ENCODE assay signal across 8 cellular contexts in genomic region chr17:32486091-32486700, GRCh38. TPM values are rescaled to one million over a fixed set of nuclear protein-coding genes. Genes with fewer than 3 reads are reported as not detected.
DNase-seq lines count a peak whose midpoint lies in the region; ATAC-seq and TF ChIP-seq lines count a peak whose summit lies in the region.

No MANE protein-coding gene starts in this region.

- 7 to 13% methylated on average over 24 to 28 of the region's 73 CpGs for WGBS in thyroid gland, 2 donors

- no peak overlapping the region for H3K4me3 ChIP-seq in KMS-11 (IDR thresholded peaks at IDR 0.05; ENCODE audit: insufficient read depth, low read depth, low read length)
- H3K4me3 ChIP-seq in thyroid gland (replicated peaks in 1 of 3) = peak overlapping the region; percentile 11 to 36 (median 28)

- TF ChIP-seq CTCF in KMS-11 (conservative IDR thresholded peaks at IDR 0.05; ENCODE audit: low read depth, low read length) (no peak), RWPE1 (conservative IDR thresholded peaks at IDR 0.05; ENCODE audit: low read depth) (no peak), thyroid gland (IDR thresholded peaks at IDR 0.05) (no peak)

- H2AFZ ChIP-seq in KMS-11 (ENCODE audit: low read depth) = peak overlapping the region; percentile 59

- H3K79me2 ChIP-seq in KMS-11 (ENCODE audit: insufficient read depth, low read depth) = no peaks in the 10 kb centered on the region

- H3K27me3 ChIP-seq in KMS-11 (ENCODE audit: insufficient read depth, low read depth) = no peaks in the 10 kb centered on the region
- no peaks in the 10 kb centered on the region for H3K27me3 ChIP-seq in thyroid gland

- POLR2A ChIA-PET in RWPE1 (lab: Yijun Ruan, JAX; ENCODE audit: low non-redundant PET) = interaction anchor here (0.5 to 1.0 kb wide), 4 partner anchors 12 to 390 kb away, joined by 3 to 4 read pairs (median 4); partner anchors contain the start of gene MYO1D

- peak overlapping the region; percentile 19; the same call in 1 of the 2 replicates for H3K4me2 ChIP-seq in KMS-11

- peak; percentile 80 for DNase-seq in Caki2 (ENCODE audit: low read depth)
- peak; percentile 75 for DNase-seq in RWPE1 (ENCODE audit: low spot score)
- DNase-seq in activated naive CD4-positive, alpha-beta T cell treated with Interleukin-2 at 50 U/mL for 16 hours = peak; percentile 72
- DNase-seq in globus pallidus (ENCODE audit: low spot score) = peak; percentile 90
- peak in 50 of 56 donors; percentile 47 to 92 (median 79) for DNase-seq in nucleus accumbens (lab: John Stamatoyannopoulos, UW)
- peak; percentile 58 for DNase-seq in thyroid gland

- H3K36me3 ChIP-seq in KMS-11 (ENCODE audit: insufficient read depth) (no peaks in the 10 kb centered on the region), thyroid gland (peaks cover 7 to 10% of the 10 kb centered on the region in 2 donors)

- in situ Hi-C loops in Caki2 (cut with HindIII; ENCODE audit: low pct_unique_long_range_greater_than_20kb, low sequenced_read_pairs) = no loop called here

- H3K27ac ChIP-seq in KMS-11 = no peak overlapping the region
- peak overlapping the region; percentile 71 for H3K27ac ChIP-seq in RWPE1
- peak overlapping the region in 1 of 3 donors; percentile 38 for H3K27ac ChIP-seq in thyroid gland

- ATAC-seq in GM21447 (IDR thresholded peaks at IDR 0.05; ENCODE audit: unreplicated experiment) = peak; percentile 25

- no peaks in the 10 kb centered on the region for H3K9me3 ChIP-seq in thyroid gland

- CTCF ChIA-PET in RWPE1 (lab: Yijun Ruan, JAX) = interaction anchor here (0.6 kb wide), 1 partner anchor 42 kb away, joined by 3 read pairs; the partner anchor contains the start of gene PSMD11

- no peaks in the 10 kb centered on the region for H4K20me1 ChIP-seq in KMS-11 (ENCODE audit: insufficient read depth)

- peak in 1 of 2 donors; percentile 6 for TF ChIP-seq POLR2A in thyroid gland (IDR thresholded peaks at IDR 0.05)

- intact Hi-C loops in thyroid gland (cut with DNase I) = no loop called here

- no peak overlapping the region for H3K9ac ChIP-seq in KMS-11

- H3K4me1 ChIP-seq in KMS-11 (ENCODE audit: low read depth, poor library complexity, severe bottlenecking) = peaks cover 53% of the 10 kb centered on the region
- H3K4me1 ChIP-seq in thyroid gland = peaks cover 0 to 23% of the 10 kb centered on the region in 2 donors

RNA-seq across cellular contexts. Expression of gene CDK5R1, which starts 0.6 kb away (rescaled TPM):
- total RNA-seq in Caki2 (2014; rRNA removed; shearing (Covaris generic); ENCODE audit: low replicate concordance) = 0.87 and 4.5 TPM in 2 replicates
- under 1 TPM; 0.49 to 0.78 (median 0.58) TPM for total RNA-seq in thyroid gland

RNA-seq across cellular contexts. Expression of gene PSMD11, which starts 41.9 kb away (rescaled TPM):
- total RNA-seq in Caki2 (2014; rRNA removed; shearing (Covaris generic); ENCODE audit: low replicate concordance) = 83.7 and 138 TPM in 2 replicates
- 10 to 100 TPM; 41.3 to 73.8 (median 64.3) TPM for total RNA-seq in thyroid gland
